In the genomic region with DNA sequence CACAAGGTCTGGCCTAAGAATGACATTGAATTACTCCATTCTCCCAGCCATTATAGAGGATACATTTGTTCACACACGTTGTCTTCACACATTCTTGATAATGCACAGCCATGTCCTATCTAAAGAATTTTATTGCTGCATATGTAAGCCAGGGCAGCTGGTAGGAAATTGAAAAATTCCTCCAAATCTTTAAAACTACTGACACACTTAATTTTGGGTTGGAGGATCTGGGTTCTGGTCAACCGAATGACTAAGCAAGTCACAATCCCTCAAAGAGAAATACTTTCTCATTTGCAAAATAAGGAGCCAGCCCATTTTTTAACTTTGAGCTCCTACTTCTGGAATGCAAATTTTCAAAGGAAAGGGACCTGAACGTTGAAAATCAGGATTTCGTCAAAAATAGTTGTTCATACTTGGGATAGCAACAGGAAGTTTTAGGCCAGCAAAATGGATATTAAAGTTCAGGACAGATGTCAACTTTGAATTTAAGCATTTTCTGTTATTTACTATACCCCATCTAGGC, we compare ENCODE assay signal across 25 cellular contexts.
DNase-seq lines count a peak whose midpoint lies in the region; ATAC-seq, FAIRE-seq and TF ChIP-seq lines count a peak whose summit lies in the region.
"Had no signal": no experiment of that assay in that cellular context is flagged by ENCODE, and none has a peak within 500 bp of the region (broad histone marks: within the 10 kb centered on the region; RNA-seq: fewer than 3 reads in every experiment).

No MANE protein-coding gene starts in this region.

- H3K27ac ChIP-seq in left ventricle myocardium inferior (replicated peaks): peak overlapping the region; percentile 63
- peak overlapping the region; percentile 44 to 55 for H3K27ac ChIP-seq in breast epithelium
- H3K27ac ChIP-seq in uterus: peak overlapping the region; percentile 63 to 77
- no peak overlapping the region for H3K27ac ChIP-seq in kidney (ENCODE audit: low read depth in 2 of 2, low read length in 2 of 2)
- H3K27ac ChIP-seq: BLaER1, psoas muscle had no signal

- H3K4me1 ChIP-seq in left ventricle myocardium inferior (peaks cover 21% of the 10 kb centered on the region), breast epithelium (no peaks in the 10 kb centered on the region), uterus (no peaks in the 10 kb centered on the region), kidney (ENCODE audit: control insufficient read depth in 1 of 2, insufficient read depth in 1 of 2, low read depth in 1 of 2, low read length in 2 of 2) (no peaks in the 10 kb centered on the region)
- H3K4me1 ChIP-seq: BLaER1, psoas muscle, upper lobe of left lung had no signal

- ATAC-seq in left cardiac atrium (no peak), HG03045 (IDR thresholded peaks at IDR 0.05; ENCODE audit: unreplicated experiment) (no peak)
- ATAC-seq: activated CD8-positive, alpha-beta T cell treated with anti-CD3 and anti-CD28 coated beads for 36 hours; left colon had no signal

- no peak for FAIRE-seq in kidney (lab: Jason Lieb, UNC)
- FAIRE-seq: A204.1, frontal cortex, GM19239 had no signal

- H3K36me3 Mint-ChIP-seq in mesothelial cell of epicardium: no peaks in the 10 kb centered on the region

- H3K9me3 Mint-ChIP-seq in mesothelial cell of epicardium: peaks cover 11% of the 10 kb centered on the region
- H3K9me3 Mint-ChIP-seq: activated CD8-positive, alpha-beta T cell treated with anti-CD3 and anti-CD28 coated beads for 36 hours had no signal

- no peak overlapping the region for H3K9ac ChIP-seq in kidney (ENCODE audit: low read length in 2 of 2)
- H3K9ac ChIP-seq: BLaER1 had no signal

- no peak for TF ChIP-seq POLR2A in breast epithelium (IDR thresholded peaks at IDR 0.05)
- TF ChIP-seq POLR2A in uterus (IDR thresholded peaks at IDR 0.05): no peak

- H3K27me3 Mint-ChIP-seq in mesothelial cell of epicardium (ENCODE audit: low read depth): no peaks in the 10 kb centered on the region

- H3K4me3 Mint-ChIP-seq in mesothelial cell of epicardium: no peak overlapping the region
- H3K4me3 Mint-ChIP-seq: activated CD8-positive, alpha-beta T cell treated with anti-CD3 and anti-CD28 coated beads for 36 hours; stimulated activated naive CD8-positive, alpha-beta T cell treated with anti-CD3 and anti-CD28 coated beads, Interleukin-15, Interleukin-2, amounts not matched to agents 100 ng/mL and 50 ng/mL, for 24 hours had no signal

- H3K4me3 ChIP-seq in left ventricle myocardium inferior (no peak overlapping the region), breast epithelium (no peak overlapping the region), uterus (no peak overlapping the region), kidney (ENCODE audit: low read length in 2 of 2) (no peak overlapping the region)
- H3K4me3 ChIP-seq: BLaER1, psoas muscle, upper lobe of left lung had no signal

- intact Hi-C loops in left ventricle myocardium inferior (cut with micrococcal nuclease) (no loop called here), left cardiac atrium (cut with DNase I) (no loop called here), breast epithelium (cut with DNase I; ENCODE audit: low total_unique reads) (no loop called here), uterus (cut with DNase I; ENCODE audit: low total_unique reads) (no loop called here), kidney (cut with DNase I) (no loop called here)

- no peak for TF ChIP-seq CTCF in left ventricle myocardium inferior (IDR thresholded peaks at IDR 0.05; ENCODE audit: borderline replicate concordance)
- no peak for TF ChIP-seq CTCF in breast epithelium (IDR thresholded peaks at IDR 0.05)
- TF ChIP-seq CTCF in mesothelial cell of epicardium (IDR thresholded peaks at IDR 0.05; ENCODE audit: unreplicated experiment): no peak
- TF ChIP-seq CTCF in uterus (IDR thresholded peaks at IDR 0.05): no peak
- no peak for TF ChIP-seq CTCF in kidney (IDR thresholded peaks at IDR 0.05; ENCODE audit: borderline replicate concordance, extremely low read depth, insufficient read depth)

- H3K36me3 ChIP-seq in left ventricle myocardium inferior (no peaks in the 10 kb centered on the region), breast epithelium (no peaks in the 10 kb centered on the region), uterus (no peaks in the 10 kb centered on the region), kidney (ENCODE audit: control insufficient read depth in 1 of 2, insufficient read depth in 2 of 2, low read length in 2 of 2) (no peaks in the 10 kb centered on the region)
- H3K36me3 ChIP-seq: BLaER1, upper lobe of left lung had no signal

- DNase-seq in left ventricle myocardium inferior: no peak
- DNase-seq in left cardiac atrium: no peak
- no peak for DNase-seq in breast epithelium (ENCODE audit: low spot score in 2 of 2)
- DNase-seq in mesothelial cell of epicardium (ENCODE audit: low spot score in 2 of 2, unreplicated experiment in 2 of 2): no peak
- no peak for DNase-seq in uterus
- DNase-seq in kidney: no peak
- no peak for DNase-seq in activated CD4-positive, alpha-beta T cell treated with anti-CD3 and anti-CD28 coated beads, Interleukin-2, amount 50 U/mL, for 4 hours
- DNase-seq: activated CD4-positive, CD25-positive, alpha-beta regulatory T cell; activated CD8-positive, alpha-beta T cell treated with anti-CD3 and anti-CD28 coated beads for 36 hours; activated naive CD4-positive, alpha-beta T cell treated with Interleukin-2 at 50 U/mL for 16 hours; activated T-cell treated with anti-CD3 and anti-CD28 coated beads for 4 hours; DND-41; KG1; left colon; NCI-H1694 treated with DMSO at 0.1 percent for 48 hours; NCI-H526 treated with DMSO at 0.1 percent for 48 hours; psoas muscle; stimulated activated CD4-positive, alpha-beta T cell treated with anti-CD3 and anti-CD28 coated beads, Interleukin-4, amount 100 ng/mL, for 24 hours; upper lobe of left lung had no signal

- no peaks in the 10 kb centered on the region for H3K9me3 ChIP-seq in left ventricle myocardium inferior (replicated peaks)
- no peaks in the 10 kb centered on the region for H3K9me3 ChIP-seq in breast epithelium
- peaks cover 0 to 7% of the 10 kb centered on the region in 2 donors for H3K9me3 ChIP-seq in uterus
- no peaks in the 10 kb centered on the region for H3K9me3 ChIP-seq in kidney (ENCODE audit: control insufficient read depth in 1 of 2, low read length in 2 of 2)
- H3K9me3 ChIP-seq: BLaER1, psoas muscle, upper lobe of left lung had no signal

- H3K27ac Mint-ChIP-seq in mesothelial cell of epicardium: peak overlapping the region; percentile 9
- H3K27ac Mint-ChIP-seq: activated CD8-positive, alpha-beta T cell treated with anti-CD3 and anti-CD28 coated beads for 36 hours; stimulated activated naive CD8-positive, alpha-beta T cell treated with anti-CD3 and anti-CD28 coated beads, Interleukin-15, Interleukin-2, amounts not matched to agents 100 ng/mL and 50 ng/mL, for 24 hours had no signal

- H3K4me1 Mint-ChIP-seq in mesothelial cell of epicardium: peaks cover 20% of the 10 kb centered on the region

- H3K27me3 ChIP-seq in left ventricle myocardium inferior (ENCODE audit: low read depth) (no peaks in the 10 kb centered on the region), breast epithelium (no peaks in the 10 kb centered on the region), uterus (no peaks in the 10 kb centered on the region)
- H3K27me3 ChIP-seq: BLaER1, upper lobe of left lung had no signal

Comparison
In these comparisons a context has a peak if more than half of its experiments do, and no peak if none do; other contexts are left out.
1. H3K27ac ChIP-seq: peak in left ventricle myocardium inferior (single experiment), breast epithelium (2 of 2) and uterus (2 of 2); none in kidney (0 of 2).